In genomic region chr3:11913316-11913715, GRCh38 we compare ENCODE assay signal across 13 cellular contexts.
DNase-seq lines count a peak whose midpoint lies in the region.
"Had no signal": no experiment of that assay in that cellular context is flagged by ENCODE, and none has a peak within 500 bp of the region (broad histone marks: within the 10 kb centered on the region; RNA-seq: fewer than 3 reads in every experiment).

No MANE protein-coding gene starts in this region.

- H3K4me1 Mint-ChIP-seq in activated T-cell treated with anti-CD3 and anti-CD28 coated beads, Interleukin-2, amount 50 U/mL, for 24 hours (ENCODE audit: low read depth) = peaks cover 6% of the 10 kb centered on the region
- H3K4me1 Mint-ChIP-seq: CD14-positive monocyte had no signal

- peak; percentile 36 for DNase-seq in activated effector memory CD4-positive, alpha-beta T cell treated with anti-CD3 and anti-CD28 coated beads, Interleukin-2, amount 50 U/mL, for 16 hours
- DNase-seq in activated effector memory CD4-positive, alpha-beta T cell treated with Interleukin-2 at 50 U/mL for 16 hours = no peak
- DNase-seq in ecto neural progenitor cell (ENCODE audit: low spot score) (peak; percentile 21), mesenteric fat pad (ENCODE audit: low spot score) (peak; percentile 77), NCI-H1092 treated with DMSO at 0.1 percent for 48 hours (lab: John Stamatoyannopoulos, UW) (no peak), kidney tubule cell (ENCODE audit: low spot score) (no peak)
- DNase-seq in activated T-cell treated with anti-CD3 and anti-CD28 coated beads, Interleukin-2, amount 50 U/mL, for 24 hours = no peak
- DNase-seq: 8988T; Calu3; CD4-positive, alpha-beta memory T cell; DMS79 treated with DMSO at 0.1 percent for 48 hours; GF-D8 had no signal

- H3K36me3 Mint-ChIP-seq in activated T-cell treated with anti-CD3 and anti-CD28 coated beads, Interleukin-2, amount 50 U/mL, for 24 hours (ENCODE audit: low read depth) = no peaks in the 10 kb centered on the region
- H3K36me3 Mint-ChIP-seq: CD14-positive monocyte; CD4-positive, alpha-beta memory T cell had no signal

- no peak overlapping the region for H3K27ac Mint-ChIP-seq in activated T-cell treated with anti-CD3 and anti-CD28 coated beads, Interleukin-2, amount 50 U/mL, for 24 hours

- H3K4me3 Mint-ChIP-seq in activated T-cell treated with anti-CD3 and anti-CD28 coated beads, Interleukin-2, amount 50 U/mL, for 24 hours = no peak overlapping the region
- H3K4me3 Mint-ChIP-seq: CD14-positive monocyte; CD4-positive, alpha-beta memory T cell had no signal

- no peaks in the 10 kb centered on the region for H3K27me3 Mint-ChIP-seq in activated T-cell treated with anti-CD3 and anti-CD28 coated beads, Interleukin-2, amount 50 U/mL, for 24 hours

- no peaks in the 10 kb centered on the region for H3K9me3 Mint-ChIP-seq in activated T-cell treated with anti-CD3 and anti-CD28 coated beads, Interleukin-2, amount 50 U/mL, for 24 hours

Comparison
In these comparisons a context has a peak if more than half of its experiments do, and no peak if none do; other contexts are left out.
1. DNase-seq: peak in activated effector memory CD4-positive, alpha-beta T cell treated with anti-CD3 and anti-CD28 coated beads, Interleukin-2, amount 50 U/mL, for 16 hours (single experiment), ecto neural progenitor cell (single experiment) and mesenteric fat pad (single experiment); none in activated effector memory CD4-positive, alpha-beta T cell treated with Interleukin-2 at 50 U/mL for 16 hours (single experiment), NCI-H1092 treated with DMSO at 0.1 percent for 48 hours (single experiment), activated T-cell treated with anti-CD3 and anti-CD28 coated beads, Interleukin-2, amount 50 U/mL, for 24 hours (single experiment) and kidney tubule cell (single experiment).